In genomic region chr17:7838291-7839075, GRCh38 we compare ENCODE assay signal across 8 cellular contexts. TPM values are rescaled to one million over a fixed set of nuclear protein-coding genes. Genes with fewer than 3 reads are reported as not detected.
A peak's percentile ranks its signal among the peaks of the same experiment; 100 is the strongest.
DNase-seq lines count a peak whose midpoint lies in the region; ATAC-seq, FAIRE-seq and TF ChIP-seq lines count a peak whose summit lies in the region.

No MANE protein-coding gene starts in this region.

- H3K9me3 ChIP-seq in OCI-LY3 (ENCODE audit: insufficient read depth, low read length) = no peaks in the 10 kb centered on the region
- no peaks in the 10 kb centered on the region for H3K9me3 ChIP-seq in liver (ENCODE audit: control insufficient read depth in 4 of 4, low read length in 3 of 4)
- no peaks in the 10 kb centered on the region for H3K9me3 ChIP-seq in thyroid gland

- no peak overlapping the region for H2AFZ ChIP-seq in OCI-LY3 (ENCODE audit: low read depth, low read length)

- TF ChIP-seq POLR2A in thyroid gland (IDR thresholded peaks at IDR 0.05) = no peak

- peaks cover 40% of the 10 kb centered on the region for H3K4me1 ChIP-seq in OCI-LY3 (ENCODE audit: low read length)
- peaks cover 5 to 67% (median 44%) of the 10 kb centered on the region in 4 donors for H3K4me1 ChIP-seq in liver (ENCODE audit: control insufficient read depth in 4 of 4, insufficient read depth in 4 of 4, low read length in 3 of 4)
- H3K4me1 ChIP-seq in thyroid gland = peaks cover 31 to 37% of the 10 kb centered on the region in 2 donors

- TF ChIP-seq CTCF in OCI-LY3 (IDR thresholded peaks at IDR 0.05; ENCODE audit: low read depth, low read length) (no peak), bronchial epithelial cell (IDR thresholded peaks at IDR 0.05; ENCODE audit: insufficient read depth, low read length, severe bottlenecking) (peak; percentile 1), liver (IDR thresholded peaks at IDR 0.05; ENCODE audit: low read depth, low read length, missing input control) (no peak), thyroid gland (IDR thresholded peaks at IDR 0.05) (no peak)

- H3K27ac ChIP-seq in OCI-LY3 (ENCODE audit: low read length) (peak overlapping the region; percentile 52), liver (ENCODE audit: low read depth in 1 of 2, low read length in 2 of 2) (peak overlapping the region; percentile 77 to 99), thyroid gland (peak overlapping the region in 2 of 3 donors; percentile 98 to 99)

- peak overlapping the region; percentile 30 for H3K9ac ChIP-seq in OCI-LY3 (ENCODE audit: low read length)
- peak overlapping the region in 1 of 2 donors; percentile 37 for H3K9ac ChIP-seq in liver (ENCODE audit: low read depth in 1 of 2, low read length in 2 of 2)

- H4K20me1 ChIP-seq in OCI-LY3 (ENCODE audit: insufficient read depth, low read length) = peaks cover 23% of the 10 kb centered on the region

- peaks cover 66% of the 10 kb centered on the region for H3K79me2 ChIP-seq in OCI-LY3 (ENCODE audit: low read length)

- no peak for FAIRE-seq in bronchial epithelial cell (lab: Jason Lieb, UNC)

- WGBS in liver = 29% methylated on average over 8 of the region's 8 CpGs
- 40 to 50% methylated on average over 5 of the region's 8 CpGs for whole genome bisulfite sequencing in thyroid gland, 2 donors

- H3K4me2 ChIP-seq in OCI-LY3 (ENCODE audit: low read length) = peak overlapping the region; percentile 51

- peak; percentile 50 to 61 for DNase-seq in AML-193 (lab: John Stamatoyannopoulos, UW)
- DNase-seq in H4 (ENCODE audit: low spot score) = peak; percentile 51
- no peak for DNase-seq in bronchial epithelial cell (ENCODE audit: low read depth)
- DNase-seq in thyroid gland = peak in 1 of 2 donors; percentile 51

- H3K27me3 ChIP-seq in OCI-LY3 (ENCODE audit: low read depth, low read length) (no peaks in the 10 kb centered on the region), bronchial epithelial cell (ENCODE audit: control insufficient read depth, insufficient read depth, low read length) (no peaks in the 10 kb centered on the region), liver (ENCODE audit: control insufficient read depth in 4 of 4, insufficient read depth in 4 of 4, low read length in 3 of 4) (no peaks in the 10 kb centered on the region), thyroid gland (no peaks in the 10 kb centered on the region)

- H3K4me3 ChIP-seq in OCI-LY3 (ENCODE audit: low read length) = peak overlapping the region; percentile 51
- H3K4me3 ChIP-seq in bronchial epithelial cell (ENCODE audit: low read depth, low read length) = peak overlapping the region; percentile 23
- peak overlapping the region in 1 of 3 donors; percentile 31 for H3K4me3 ChIP-seq in liver (ENCODE audit: low read depth in 1 of 3, low read length in 3 of 3)
- peak overlapping the region in 1 of 3 donors; percentile 4 for H3K4me3 ChIP-seq in thyroid gland (replicated peaks in 1 of 3)

- no peak for ATAC-seq in HG02852 (IDR thresholded peaks at IDR 0.05; ENCODE audit: unreplicated experiment)
- ATAC-seq in GM18502 (IDR thresholded peaks at IDR 0.05; ENCODE audit: poor library complexity, unreplicated experiment) = no peak

- intact Hi-C loops in thyroid gland (cut with DNase I) = no loop called here

- TF ChIP-seq RAD21 in liver (IDR thresholded peaks at IDR 0.05) = no peak

- no peaks in the 10 kb centered on the region for H3K36me3 ChIP-seq in OCI-LY3 (replicated peaks; ENCODE audit: low read depth, low read length)
- peaks cover 5% of the 10 kb centered on the region for H3K36me3 ChIP-seq in bronchial epithelial cell (ENCODE audit: control insufficient read depth, insufficient read depth, low read length)
- no peaks in the 10 kb centered on the region for H3K36me3 ChIP-seq in liver (ENCODE audit: control insufficient read depth in 4 of 4, insufficient read depth in 3 of 4, low read depth in 1 of 4, low read length in 3 of 4)
- no peaks in the 10 kb centered on the region for H3K36me3 ChIP-seq in thyroid gland

TF ChIP-seq in liver, 16 proteins besides CTCF, POLR2A, EP300 and RAD21:
- TF ChIP-seq TAF1 (conservative IDR thresholded peaks at IDR 0.05) (no peak), JUND (IDR thresholded peaks at IDR 0.05) (no peak), ATF3 (IDR thresholded peaks at IDR 0.05) (no peak)
TF ChIP-seq in liver: peak in this region for 0.

RNA-seq across cellular contexts. Expression of gene KDM6B, which starts 4.5 kb away (rescaled TPM):
- total RNA-seq in H4 (2014; rRNA removed; shearing (Covaris generic)) = 0.21 and 4.1 TPM in 2 replicates
- total RNA-seq in bronchial epithelial cell (2.9 and 6.0 TPM in 2 replicates), liver (10 to 100 TPM in 1 of 2 donors, 1 to 10 TPM in 1; 3.5 to 11.5 TPM), thyroid gland (10 to 100 TPM in 2 of 4 donors, 1 to 10 TPM in 2; 4.8 to 14.4 (median 10.4) TPM)
- 1 to 10 TPM; 2.5 to 3.2 TPM for polyA plus RNA-seq in liver

RNA-seq across cellular contexts. Expression of gene TMEM88, which starts 16.4 kb away (rescaled TPM):
- not detected in 2 replicates for total RNA-seq in H4 (2014; rRNA removed; shearing (Covaris generic))
- 0.64 TPM in 1 of 2 replicates, not detected in the other for total RNA-seq in bronchial epithelial cell
- total RNA-seq in liver = 1 to 10 TPM in 1 of 2 donors, under 1 TPM in 1; 0.65 to 4.0 TPM
- polyA plus RNA-seq in liver = 1 to 10 TPM; 3.3 to 4.6 TPM
- total RNA-seq in thyroid gland = 10 to 100 TPM; 12.3 to 39.5 (median 18.4) TPM

RNA-seq across cellular contexts. Expression of gene NAA38, which starts 18.9 kb away (rescaled TPM):
- 70.3 and 104 TPM in 2 replicates for total RNA-seq in H4 (2014; rRNA removed; shearing (Covaris generic))
- total RNA-seq in bronchial epithelial cell (36.6 and 47.5 TPM in 2 replicates), liver (10 to 100 TPM; 24.3 to 72.0 TPM), thyroid gland (100 to 1,000 TPM in 2 of 4 donors, 10 to 100 TPM in 2; 24.6 to 180 (median 79.6) TPM)
- 100 to 1,000 TPM in 1 of 2 donors, 10 to 100 TPM in 1; 41.6 to 118 TPM for polyA plus RNA-seq in liver

RNA-seq across cellular contexts. Expression of gene CYB5D1, which starts 19.3 kb away (rescaled TPM):
- total RNA-seq in H4 (2014; rRNA removed; shearing (Covaris generic)) = 4.0 and 7.5 TPM in 2 replicates
- 6.5 and 9.0 TPM in 2 replicates for total RNA-seq in bronchial epithelial cell
- total RNA-seq in liver = 10 to 100 TPM in 1 of 2 donors, 1 to 10 TPM in 1; 4.4 to 12.0 TPM
- polyA plus RNA-seq in liver = 1 to 10 TPM; 2.5 to 8.8 TPM
- total RNA-seq in thyroid gland = 10 to 100 TPM; 14.9 to 29.5 (median 23.5) TPM

RNA-seq across cellular contexts. Expression of gene CHD3, which starts 50.1 kb away (rescaled TPM):
- 26.5 and 35.0 TPM in 2 replicates for total RNA-seq in H4 (2014; rRNA removed; shearing (Covaris generic))
- total RNA-seq in bronchial epithelial cell (41.3 and 98.2 TPM in 2 replicates), liver (10 to 100 TPM; 11.0 to 14.4 TPM), thyroid gland (100 to 1,000 TPM in 1 of 4 donors, 10 to 100 TPM in 3; 78.9 to 117 (median 91.4) TPM)
- polyA plus RNA-seq in liver = 1 to 10 TPM; 1.9 to 3.4 TPM
